Comparison of ENCODE assay signal across 1 cellular context in genomic region chr2:99337164-99337930, GRCh38.
TF ChIP-seq lines count a peak whose summit lies in the region.

A gene with protein sequence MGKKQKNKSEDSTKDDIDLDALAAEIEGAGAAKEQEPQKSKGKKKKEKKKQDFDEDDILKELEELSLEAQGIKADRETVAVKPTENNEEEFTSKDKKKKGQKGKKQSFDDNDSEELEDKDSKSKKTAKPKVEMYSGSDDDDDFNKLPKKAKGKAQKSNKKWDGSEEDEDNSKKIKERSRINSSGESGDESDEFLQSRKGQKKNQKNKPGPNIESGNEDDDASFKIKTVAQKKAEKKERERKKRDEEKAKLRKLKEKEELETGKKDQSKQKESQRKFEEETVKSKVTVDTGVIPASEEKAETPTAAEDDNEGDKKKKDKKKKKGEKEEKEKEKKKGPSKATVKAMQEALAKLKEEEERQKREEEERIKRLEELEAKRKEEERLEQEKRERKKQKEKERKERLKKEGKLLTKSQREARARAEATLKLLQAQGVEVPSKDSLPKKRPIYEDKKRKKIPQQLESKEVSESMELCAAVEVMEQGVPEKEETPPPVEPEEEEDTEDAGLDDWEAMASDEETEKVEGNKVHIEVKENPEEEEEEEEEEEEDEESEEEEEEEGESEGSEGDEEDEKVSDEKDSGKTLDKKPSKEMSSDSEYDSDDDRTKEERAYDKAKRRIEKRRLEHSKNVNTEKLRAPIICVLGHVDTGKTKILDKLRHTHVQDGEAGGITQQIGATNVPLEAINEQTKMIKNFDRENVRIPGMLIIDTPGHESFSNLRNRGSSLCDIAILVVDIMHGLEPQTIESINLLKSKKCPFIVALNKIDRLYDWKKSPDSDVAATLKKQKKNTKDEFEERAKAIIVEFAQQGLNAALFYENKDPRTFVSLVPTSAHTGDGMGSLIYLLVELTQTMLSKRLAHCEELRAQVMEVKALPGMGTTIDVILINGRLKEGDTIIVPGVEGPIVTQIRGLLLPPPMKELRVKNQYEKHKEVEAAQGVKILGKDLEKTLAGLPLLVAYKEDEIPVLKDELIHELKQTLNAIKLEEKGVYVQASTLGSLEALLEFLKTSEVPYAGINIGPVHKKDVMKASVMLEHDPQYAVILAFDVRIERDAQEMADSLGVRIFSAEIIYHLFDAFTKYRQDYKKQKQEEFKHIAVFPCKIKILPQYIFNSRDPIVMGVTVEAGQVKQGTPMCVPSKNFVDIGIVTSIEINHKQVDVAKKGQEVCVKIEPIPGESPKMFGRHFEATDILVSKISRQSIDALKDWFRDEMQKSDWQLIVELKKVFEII (plus strand): TSS chr2:99337389. CDS start chr2:99337555, 166 bp downstream.

TF ChIP-seq in WTC11, 78 proteins besides CTCF, POLR2A, EP300 and RAD21 (continued from another document and continues in another):
- TF ChIP-seq, protein P1, sequence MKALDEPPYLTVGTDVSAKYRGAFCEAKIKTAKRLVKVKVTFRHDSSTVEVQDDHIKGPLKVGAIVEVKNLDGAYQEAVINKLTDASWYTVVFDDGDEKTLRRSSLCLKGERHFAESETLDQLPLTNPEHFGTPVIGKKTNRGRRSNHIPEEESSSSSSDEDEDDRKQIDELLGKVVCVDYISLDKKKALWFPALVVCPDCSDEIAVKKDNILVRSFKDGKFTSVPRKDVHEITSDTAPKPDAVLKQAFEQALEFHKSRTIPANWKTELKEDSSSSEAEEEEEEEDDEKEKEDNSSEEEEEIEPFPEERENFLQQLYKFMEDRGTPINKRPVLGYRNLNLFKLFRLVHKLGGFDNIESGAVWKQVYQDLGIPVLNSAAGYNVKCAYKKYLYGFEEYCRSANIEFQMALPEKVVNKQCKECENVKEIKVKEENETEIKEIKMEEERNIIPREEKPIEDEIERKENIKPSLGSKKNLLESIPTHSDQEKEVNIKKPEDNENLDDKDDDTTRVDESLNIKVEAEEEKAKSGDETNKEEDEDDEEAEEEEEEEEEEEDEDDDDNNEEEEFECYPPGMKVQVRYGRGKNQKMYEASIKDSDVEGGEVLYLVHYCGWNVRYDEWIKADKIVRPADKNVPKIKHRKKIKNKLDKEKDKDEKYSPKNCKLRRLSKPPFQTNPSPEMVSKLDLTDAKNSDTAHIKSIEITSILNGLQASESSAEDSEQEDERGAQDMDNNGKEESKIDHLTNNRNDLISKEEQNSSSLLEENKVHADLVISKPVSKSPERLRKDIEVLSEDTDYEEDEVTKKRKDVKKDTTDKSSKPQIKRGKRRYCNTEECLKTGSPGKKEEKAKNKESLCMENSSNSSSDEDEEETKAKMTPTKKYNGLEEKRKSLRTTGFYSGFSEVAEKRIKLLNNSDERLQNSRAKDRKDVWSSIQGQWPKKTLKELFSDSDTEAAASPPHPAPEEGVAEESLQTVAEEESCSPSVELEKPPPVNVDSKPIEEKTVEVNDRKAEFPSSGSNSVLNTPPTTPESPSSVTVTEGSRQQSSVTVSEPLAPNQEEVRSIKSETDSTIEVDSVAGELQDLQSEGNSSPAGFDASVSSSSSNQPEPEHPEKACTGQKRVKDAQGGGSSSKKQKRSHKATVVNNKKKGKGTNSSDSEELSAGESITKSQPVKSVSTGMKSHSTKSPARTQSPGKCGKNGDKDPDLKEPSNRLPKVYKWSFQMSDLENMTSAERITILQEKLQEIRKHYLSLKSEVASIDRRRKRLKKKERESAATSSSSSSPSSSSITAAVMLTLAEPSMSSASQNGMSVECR (CRISPR knock-in tag; IDR thresholded peaks at IDR 0.05; ENCODE audit: borderline replicate concordance), result peak; percentile 82; the same call in 1 of the 2 replicates
- TF ChIP-seq GABPB1 (CRISPR knock-in tag; IDR thresholded peaks at IDR 0.05) (peak; percentile 50; the same call in 1 of the 2 replicates), MYBL2 (CRISPR knock-in tag; IDR thresholded peaks at IDR 0.05) (no peak; the same call in 1 of the 2 replicates), ZNF317 (CRISPR knock-in tag; IDR thresholded peaks at IDR 0.05; ENCODE audit: borderline replicate concordance, low read depth) (no peak), GTF2I (CRISPR knock-in tag; conservative IDR thresholded peaks at IDR 0.05) (no peak), ZNF425 (CRISPR knock-in tag; conservative IDR thresholded peaks at IDR 0.05) (no peak), ESRRA (CRISPR knock-in tag; IDR thresholded peaks at IDR 0.05; ENCODE audit: borderline replicate concordance) (0 out of 2 replicates have a peak, but pooled peaks have one; percentile 36), NFYB (CRISPR knock-in tag; conservative IDR thresholded peaks at IDR 0.05; ENCODE audit: low read depth) (no peak), ZNF219 (CRISPR knock-in tag; IDR thresholded peaks at IDR 0.05; ENCODE audit: borderline replicate concordance) (no peak), ELF4 (CRISPR knock-in tag; IDR thresholded peaks at IDR 0.05; ENCODE audit: low read depth) (no peak), SMAD4 (CRISPR knock-in tag; IDR thresholded peaks at IDR 0.05) (no peak), GRHL2 (CRISPR knock-in tag; IDR thresholded peaks at IDR 0.05; ENCODE audit: insufficient replicate concordance, severe bottlenecking) (no peak), NFE2L1 (CRISPR knock-in tag; IDR thresholded peaks at IDR 0.05) (no peak), ZNF423 (CRISPR knock-in tag; IDR thresholded peaks at IDR 0.05) (no peak), ETV6 (CRISPR knock-in tag; IDR thresholded peaks at IDR 0.05) (peak; percentile 91), FOXK1 (CRISPR knock-in tag; IDR thresholded peaks at IDR 0.05) (peak; percentile 90), ZNF416 (CRISPR knock-in tag; IDR thresholded peaks at IDR 0.05) (no peak), ZNF232 (CRISPR knock-in tag; IDR thresholded peaks at IDR 0.05) (0 out of 2 replicates have a peak, but pooled peaks have one; percentile 50), ZBTB21 (CRISPR knock-in tag; IDR thresholded peaks at IDR 0.05; ENCODE audit: borderline replicate concordance) (no peak), TEAD4 (CRISPR knock-in tag; IDR thresholded peaks at IDR 0.05) (no peak), ZNF263 (CRISPR knock-in tag; IDR thresholded peaks at IDR 0.05; ENCODE audit: low read depth) (no peak), IRF2 (CRISPR knock-in tag; IDR thresholded peaks at IDR 0.05; ENCODE audit: borderline replicate concordance, low read depth) (no peak), ZNF121 (CRISPR knock-in tag; IDR thresholded peaks at IDR 0.05) (no peak), RORB (CRISPR knock-in tag; IDR thresholded peaks at IDR 0.05) (no peak), SP1 (CRISPR knock-in tag; conservative IDR thresholded peaks at IDR 0.05) (peak; percentile 45; the same call in 1 of the 2 replicates), ATF1 (CRISPR knock-in tag; IDR thresholded peaks at IDR 0.05) (no peak; the same call in 1 of the 2 replicates), ZNF138 (CRISPR knock-in tag; conservative IDR thresholded peaks at IDR 0.05) (no peak), JAZF1 (CRISPR knock-in tag; IDR thresholded peaks at IDR 0.05) (no peak), NR2C2 (CRISPR knock-in tag; IDR thresholded peaks at IDR 0.05) (no peak)
- TF ChIP-seq, protein P2, sequence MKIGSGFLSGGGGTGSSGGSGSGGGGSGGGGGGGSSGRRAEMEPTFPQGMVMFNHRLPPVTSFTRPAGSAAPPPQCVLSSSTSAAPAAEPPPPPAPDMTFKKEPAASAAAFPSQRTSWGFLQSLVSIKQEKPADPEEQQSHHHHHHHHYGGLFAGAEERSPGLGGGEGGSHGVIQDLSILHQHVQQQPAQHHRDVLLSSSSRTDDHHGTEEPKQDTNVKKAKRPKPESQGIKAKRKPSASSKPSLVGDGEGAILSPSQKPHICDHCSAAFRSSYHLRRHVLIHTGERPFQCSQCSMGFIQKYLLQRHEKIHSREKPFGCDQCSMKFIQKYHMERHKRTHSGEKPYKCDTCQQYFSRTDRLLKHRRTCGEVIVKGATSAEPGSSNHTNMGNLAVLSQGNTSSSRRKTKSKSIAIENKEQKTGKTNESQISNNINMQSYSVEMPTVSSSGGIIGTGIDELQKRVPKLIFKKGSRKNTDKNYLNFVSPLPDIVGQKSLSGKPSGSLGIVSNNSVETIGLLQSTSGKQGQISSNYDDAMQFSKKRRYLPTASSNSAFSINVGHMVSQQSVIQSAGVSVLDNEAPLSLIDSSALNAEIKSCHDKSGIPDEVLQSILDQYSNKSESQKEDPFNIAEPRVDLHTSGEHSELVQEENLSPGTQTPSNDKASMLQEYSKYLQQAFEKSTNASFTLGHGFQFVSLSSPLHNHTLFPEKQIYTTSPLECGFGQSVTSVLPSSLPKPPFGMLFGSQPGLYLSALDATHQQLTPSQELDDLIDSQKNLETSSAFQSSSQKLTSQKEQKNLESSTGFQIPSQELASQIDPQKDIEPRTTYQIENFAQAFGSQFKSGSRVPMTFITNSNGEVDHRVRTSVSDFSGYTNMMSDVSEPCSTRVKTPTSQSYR (CRISPR knock-in tag; IDR thresholded peaks at IDR 0.05), result no peak
- TF ChIP-seq, protein P3, sequence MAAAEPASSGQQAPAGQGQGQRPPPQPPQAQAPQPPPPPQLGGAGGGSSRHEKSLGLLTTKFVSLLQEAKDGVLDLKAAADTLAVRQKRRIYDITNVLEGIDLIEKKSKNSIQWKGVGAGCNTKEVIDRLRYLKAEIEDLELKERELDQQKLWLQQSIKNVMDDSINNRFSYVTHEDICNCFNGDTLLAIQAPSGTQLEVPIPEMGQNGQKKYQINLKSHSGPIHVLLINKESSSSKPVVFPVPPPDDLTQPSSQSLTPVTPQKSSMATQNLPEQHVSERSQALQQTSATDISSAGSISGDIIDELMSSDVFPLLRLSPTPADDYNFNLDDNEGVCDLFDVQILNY (CRISPR knock-in tag; IDR thresholded peaks at IDR 0.05), result peak; percentile 72; the same call in 1 of the 2 replicates
- TF ChIP-seq, protein P4, sequence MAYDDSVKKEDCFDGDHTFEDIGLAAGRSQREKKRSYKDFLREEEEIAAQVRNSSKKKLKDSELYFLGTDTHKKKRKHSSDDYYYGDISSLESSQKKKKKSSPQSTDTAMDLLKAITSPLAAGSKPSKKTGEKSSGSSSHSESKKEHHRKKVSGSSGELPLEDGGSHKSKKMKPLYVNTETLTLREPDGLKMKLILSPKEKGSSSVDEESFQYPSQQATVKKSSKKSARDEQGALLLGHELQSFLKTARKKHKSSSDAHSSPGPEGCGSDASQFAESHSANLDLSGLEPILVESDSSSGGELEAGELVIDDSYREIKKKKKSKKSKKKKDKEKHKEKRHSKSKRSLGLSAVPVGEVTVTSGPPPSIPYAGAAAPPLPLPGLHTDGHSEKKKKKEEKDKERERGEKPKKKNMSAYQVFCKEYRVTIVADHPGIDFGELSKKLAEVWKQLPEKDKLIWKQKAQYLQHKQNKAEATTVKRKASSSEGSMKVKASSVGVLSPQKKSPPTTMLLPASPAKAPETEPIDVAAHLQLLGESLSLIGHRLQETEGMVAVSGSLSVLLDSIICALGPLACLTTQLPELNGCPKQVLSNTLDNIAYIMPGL (CRISPR knock-in tag; IDR thresholded peaks at IDR 0.05), result peak; percentile 95
- TF ChIP-seq, protein P5, sequence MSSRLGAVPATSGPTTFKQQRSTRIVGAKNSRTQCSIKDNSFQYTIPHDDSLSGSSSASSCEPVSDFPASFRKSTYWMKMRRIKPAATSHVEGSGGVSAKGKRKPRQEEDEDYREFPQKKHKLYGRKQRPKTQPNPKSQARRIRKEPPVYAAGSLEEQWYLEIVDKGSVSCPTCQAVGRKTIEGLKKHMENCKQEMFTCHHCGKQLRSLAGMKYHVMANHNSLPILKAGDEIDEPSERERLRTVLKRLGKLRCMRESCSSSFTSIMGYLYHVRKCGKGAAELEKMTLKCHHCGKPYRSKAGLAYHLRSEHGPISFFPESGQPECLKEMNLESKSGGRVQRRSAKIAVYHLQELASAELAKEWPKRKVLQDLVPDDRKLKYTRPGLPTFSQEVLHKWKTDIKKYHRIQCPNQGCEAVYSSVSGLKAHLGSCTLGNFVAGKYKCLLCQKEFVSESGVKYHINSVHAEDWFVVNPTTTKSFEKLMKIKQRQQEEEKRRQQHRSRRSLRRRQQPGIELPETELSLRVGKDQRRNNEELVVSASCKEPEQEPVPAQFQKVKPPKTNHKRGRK (CRISPR knock-in tag; IDR thresholded peaks at IDR 0.05; ENCODE audit: borderline replicate concordance), result no peak
- TF ChIP-seq, protein P6, sequence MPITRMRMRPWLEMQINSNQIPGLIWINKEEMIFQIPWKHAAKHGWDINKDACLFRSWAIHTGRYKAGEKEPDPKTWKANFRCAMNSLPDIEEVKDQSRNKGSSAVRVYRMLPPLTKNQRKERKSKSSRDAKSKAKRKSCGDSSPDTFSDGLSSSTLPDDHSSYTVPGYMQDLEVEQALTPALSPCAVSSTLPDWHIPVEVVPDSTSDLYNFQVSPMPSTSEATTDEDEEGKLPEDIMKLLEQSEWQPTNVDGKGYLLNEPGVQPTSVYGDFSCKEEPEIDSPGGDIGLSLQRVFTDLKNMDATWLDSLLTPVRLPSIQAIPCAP (CRISPR knock-in tag; IDR thresholded peaks at IDR 0.05), result peak; percentile 85
- TF ChIP-seq, protein P7, sequence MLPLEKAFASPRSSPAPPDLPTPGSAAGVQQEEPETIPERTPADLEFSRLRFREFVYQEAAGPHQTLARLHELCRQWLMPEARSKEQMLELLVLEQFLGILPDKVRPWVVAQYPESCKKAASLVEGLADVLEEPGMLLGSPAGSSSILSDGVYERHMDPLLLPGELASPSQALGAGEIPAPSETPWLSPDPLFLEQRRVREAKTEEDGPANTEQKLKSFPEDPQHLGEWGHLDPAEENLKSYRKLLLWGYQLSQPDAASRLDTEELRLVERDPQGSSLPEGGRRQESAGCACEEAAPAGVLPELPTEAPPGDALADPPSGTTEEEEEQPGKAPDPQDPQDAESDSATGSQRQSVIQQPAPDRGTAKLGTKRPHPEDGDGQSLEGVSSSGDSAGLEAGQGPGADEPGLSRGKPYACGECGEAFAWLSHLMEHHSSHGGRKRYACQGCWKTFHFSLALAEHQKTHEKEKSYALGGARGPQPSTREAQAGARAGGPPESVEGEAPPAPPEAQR (CRISPR knock-in tag; IDR thresholded peaks at IDR 0.05), result no peak
- TF ChIP-seq, protein P8, sequence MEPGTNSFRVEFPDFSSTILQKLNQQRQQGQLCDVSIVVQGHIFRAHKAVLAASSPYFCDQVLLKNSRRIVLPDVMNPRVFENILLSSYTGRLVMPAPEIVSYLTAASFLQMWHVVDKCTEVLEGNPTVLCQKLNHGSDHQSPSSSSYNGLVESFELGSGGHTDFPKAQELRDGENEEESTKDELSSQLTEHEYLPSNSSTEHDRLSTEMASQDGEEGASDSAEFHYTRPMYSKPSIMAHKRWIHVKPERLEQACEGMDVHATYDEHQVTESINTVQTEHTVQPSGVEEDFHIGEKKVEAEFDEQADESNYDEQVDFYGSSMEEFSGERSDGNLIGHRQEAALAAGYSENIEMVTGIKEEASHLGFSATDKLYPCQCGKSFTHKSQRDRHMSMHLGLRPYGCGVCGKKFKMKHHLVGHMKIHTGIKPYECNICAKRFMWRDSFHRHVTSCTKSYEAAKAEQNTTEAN (CRISPR knock-in tag; IDR thresholded peaks at IDR 0.05), result no peak
